Comparison of ENCODE assay signal across 34 cellular contexts in the genomic region with DNA sequence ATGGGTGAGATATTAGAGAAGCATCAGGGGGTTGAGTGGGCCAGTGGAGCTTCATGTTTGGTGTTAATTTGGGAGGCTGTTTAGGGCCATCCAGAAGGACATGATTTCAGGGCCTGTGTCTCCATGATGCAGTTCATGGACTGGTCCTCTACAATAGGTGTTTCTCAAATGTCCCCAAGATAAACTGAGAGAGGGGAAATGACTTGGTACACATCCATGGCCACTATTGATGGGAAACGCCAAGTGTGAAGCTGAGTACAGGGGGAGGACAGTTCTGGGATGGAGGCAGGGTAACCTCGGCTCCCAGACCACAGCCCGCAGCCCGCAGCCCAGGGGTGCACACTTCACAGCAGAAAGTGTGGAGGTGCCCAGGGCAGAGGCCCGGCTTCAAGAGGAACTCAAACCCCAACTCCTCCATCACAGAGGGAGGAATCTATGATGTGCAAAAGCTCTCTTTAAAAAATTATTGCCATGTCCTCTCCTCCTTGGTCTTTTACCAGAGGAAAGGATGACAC. TPM values are rescaled to one million over a fixed set of nuclear protein-coding genes. Genes with fewer than 3 reads are reported as not detected.
"Had no signal": no experiment of that assay in that cellular context is flagged by ENCODE, and none has a peak within 500 bp of the region (broad histone marks: within the 10 kb centered on the region; RNA-seq: fewer than 3 reads in every experiment).

No MANE protein-coding gene starts in this region.

- H3K27me3 Mint-ChIP-seq: activated naive CD8-positive, alpha-beta T cell treated with anti-CD3 and anti-CD28 coated beads for 36 hours had no signal

- H3K9me3 Mint-ChIP-seq: activated B cell treated with CpG ODN at 0.5 μM for 24 hours; activated T-helper 1 cell treated with anti-CD3 and anti-CD28 coated beads, Interleukin-12 subunit alpha, Interleukin-12 subunit beta, Interleukin-2, Interleukin-4 antibody, amounts not matched to agents 30 ng/mL and 10 ng/mL and 1 ng/mL, durations not matched to agents 14 hours and 24 hours and 36 hours; central memory CD8-positive, alpha-beta T cell had no signal

- H3K27ac Mint-ChIP-seq: activated B cell treated with CpG ODN at 0.5 μM for 24 hours; activated naive CD8-positive, alpha-beta T cell treated with anti-CD3 and anti-CD28 coated beads for 36 hours; activated T-helper 1 cell treated with anti-CD3 and anti-CD28 coated beads, Interleukin-12 subunit alpha, Interleukin-12 subunit beta, Interleukin-2, Interleukin-4 antibody, amounts not matched to agents 30 ng/mL and 10 ng/mL and 1 ng/mL, durations not matched to agents 14 hours and 24 hours and 36 hours; T-cell; T-helper 17 cell had no signal

- H3K36me3 ChIP-seq: ascending aorta, cardiac muscle cell, Peyer's patch had no signal

- H3K4me3 Mint-ChIP-seq: activated B cell treated with CpG ODN at 0.5 μM for 24 hours; activated naive CD8-positive, alpha-beta T cell treated with anti-CD3 and anti-CD28 coated beads for 36 hours; activated T-cell treated with anti-CD3 and anti-CD28 coated beads, Interleukin-2, amount 50 U/mL, for 4 hours; activated T-helper 1 cell treated with anti-CD3 and anti-CD28 coated beads, Interleukin-12 subunit alpha, Interleukin-12 subunit beta, Interleukin-2, Interleukin-4 antibody, amounts not matched to agents 30 ng/mL and 10 ng/mL and 1 ng/mL, durations not matched to agents 14 hours and 24 hours and 36 hours; central memory CD8-positive, alpha-beta T cell; T-cell; T-helper 17 cell had no signal

- H3K4me1 Mint-ChIP-seq: activated B cell treated with CpG ODN at 0.5 μM for 24 hours; activated naive CD8-positive, alpha-beta T cell treated with anti-CD3 and anti-CD28 coated beads for 36 hours; central memory CD8-positive, alpha-beta T cell; T-cell had no signal

- DNase-seq: activated B cell treated with CpG ODN at 0.5 μM for 24 hours; activated CD4-positive, alpha-beta T cell treated with anti-CD3 and anti-CD28 coated beads for 48 hours; activated CD4-positive, alpha-beta T cell treated with anti-CD3 and anti-CD28 coated beads, Interleukin-2, amount 50 U/mL, for 4 hours; activated CD4-positive, CD25-positive, alpha-beta regulatory T cell treated with anti-CD3 and anti-CD28 coated beads, Interleukin-2, amount 50 U/mL, for 72 hours; activated CD8-positive, alpha-beta memory T cell treated with anti-CD3 and anti-CD28 coated beads, Interleukin-2, amount 50 U/mL, for 4 hours; activated naive CD4-positive, alpha-beta T cell; activated naive CD4-positive, alpha-beta T cell treated with anti-CD3 and anti-CD28 coated beads, Interleukin-2, amount 50 U/mL, for 16 hours; activated naive CD8-positive, alpha-beta T cell treated with anti-CD3 and anti-CD28 coated beads for 36 hours; activated T-cell treated with anti-CD3 and anti-CD28 coated beads for 4 hours; activated T-cell treated with anti-CD3 and anti-CD28 coated beads, Interleukin-2, amount 50 U/mL, for 4 hours; amygdala; NCI-H1092 treated with DMSO at 0.1 percent for 48 hours; NCI-H1417; NCI-H146; NCI-H187; NCI-H2029 treated with DMSO at 0.1 percent for 48 hours; NCI-H2107; NCI-H2171; NCI-H510A; NCI-H748 treated with DMSO at 0.1 percent for 48 hours; NK-92 treated with Interleukin-12 subunit alpha and Interleukin-12 subunit beta, amount 100 ng/mL, for 24 hours; PC-3; Peyer's patch; RPMI8226; SIG-M5; T-cell; T-helper 17 cell had no signal

- H3K27me3 ChIP-seq: ascending aorta, cardiac muscle cell, Peyer's patch had no signal

- ATAC-seq: activated T-cell treated with anti-CD3 and anti-CD28 coated beads, Interleukin-2, amount 50 U/mL, for 4 hours; PC-3; SK-N-SH treated with all-trans-retinoic acid at 6 μM for 48 hours; T-cell; T-helper 17 cell had no signal

- H3K9me3 ChIP-seq: Peyer's patch had no signal

- H3K4me1 ChIP-seq: ascending aorta, Peyer's patch had no signal

- H3K4me3 ChIP-seq: ascending aorta, cardiac muscle cell, Peyer's patch had no signal

- H3K36me3 Mint-ChIP-seq: activated naive CD8-positive, alpha-beta T cell treated with anti-CD3 and anti-CD28 coated beads for 36 hours; T-cell had no signal

- H3K27ac ChIP-seq: ascending aorta, cardiac muscle cell, Peyer's patch, VCaP had no signal

RNA-seq across cellular contexts. Expression of a gene that starts 33.3 kb away (rescaled TPM):
- total RNA-seq: ascending aorta, PC-3, SK-MEL-5 had no signal
